Comparison of ENCODE assay signal across 1 cellular context in genomic region chr2:74292752-74293151, GRCh38.
TF ChIP-seq lines count a peak whose summit lies in the region.

No MANE protein-coding gene starts in this region.

TF ChIP-seq in HepG2, 621 proteins besides CTCF, POLR2A, EP300 and RAD21 (continued from another document):
- TF ChIP-seq ZNF609 (CRISPR knock-in tag; IDR thresholded peaks at IDR 0.05; ENCODE audit: borderline replicate concordance) (0 out of 2 replicates have a peak, but pooled peaks have one; percentile 50), ZNF605 (CRISPR knock-in tag; IDR thresholded peaks at IDR 0.05) (0 out of 2 replicates have a peak, but pooled peaks have one; percentile 21), TCF7L2 (IDR thresholded peaks at IDR 0.05; ENCODE audit: low read depth, low read length) (no peak), ZBTB49 (CRISPR knock-in tag; IDR thresholded peaks at IDR 0.05; ENCODE audit: borderline replicate concordance) (no peak), TRIM22 (IDR thresholded peaks at IDR 0.05) (no peak), ZBTB4 (CRISPR knock-in tag; IDR thresholded peaks at IDR 0.05; ENCODE audit: borderline replicate concordance) (no peak), AHR (CRISPR knock-in tag; IDR thresholded peaks at IDR 0.05) (no peak), AKNA (CRISPR knock-in tag; IDR thresholded peaks at IDR 0.05; ENCODE audit: borderline replicate concordance) (no peak), LRRFIP1 (CRISPR knock-in tag; conservative IDR thresholded peaks at IDR 0.05) (no peak), AFF4 (CRISPR knock-in tag; IDR thresholded peaks at IDR 0.05) (no peak), CBX5 (CRISPR knock-in tag; IDR thresholded peaks at IDR 0.05; ENCODE audit: borderline replicate concordance) (no peak), HNF1B (CRISPR knock-in tag; IDR thresholded peaks at IDR 0.05) (no peak), ZNF207 (IDR thresholded peaks at IDR 0.05; ENCODE audit: borderline replicate concordance) (no peak), ZNF331 (CRISPR knock-in tag; IDR thresholded peaks at IDR 0.05) (no peak), ATF2 (CRISPR knock-in tag; IDR thresholded peaks at IDR 0.05) (no peak), BORCS8-MEF2B (CRISPR knock-in tag; IDR thresholded peaks at IDR 0.05) (0 out of 2 replicates have a peak, but pooled peaks have one; percentile 20), FOSL2 (CRISPR knock-in tag; IDR thresholded peaks at IDR 0.05) (peak; percentile 89)
